Comparison of ENCODE assay signal across 15 cellular contexts in genomic region chr5:127014573-127014972, GRCh38. TPM values are rescaled to one million over a fixed set of nuclear protein-coding genes. Genes with fewer than 3 reads are reported as not detected.
A peak's percentile ranks its signal among the peaks of the same experiment; 100 is the strongest.
DNase-seq lines count a peak whose midpoint lies in the region; ATAC-seq and TF ChIP-seq lines count a peak whose summit lies in the region.
"Had no signal": no experiment of that assay in that cellular context is flagged by ENCODE, and none has a peak within 500 bp of the region (broad histone marks: within the 10 kb centered on the region; RNA-seq: fewer than 3 reads in every experiment).

No MANE protein-coding gene starts in this region.

- H3K4me3 ChIP-seq in thyroid gland (replicated peaks in 1 of 3): no peak overlapping the region
- H3K4me3 ChIP-seq in left ventricle myocardium inferior: no peak overlapping the region
- H3K4me3 ChIP-seq: thoracic aorta had no signal

- H3K27me3 Mint-ChIP-seq in stimulated activated naive B cell treated with anti-CD40 and anti-IgM and Interleukin-4, amounts not matched to agents 10 μg/mL and 1 μg/mL and 100 μg/mL, for 72 hours: no peaks in the 10 kb centered on the region

- intact Hi-C loops in thyroid gland (cut with DNase I) (no loop called here), left ventricle myocardium inferior (cut with micrococcal nuclease) (no loop called here)

- peak overlapping the region; percentile 86 for H3K27ac Mint-ChIP-seq in stimulated activated naive B cell treated with anti-CD40 and anti-IgM and Interleukin-4, amounts not matched to agents 10 μg/mL and 1 μg/mL and 100 μg/mL, for 72 hours

- H3K27ac ChIP-seq in thyroid gland (no peak overlapping the region), left ventricle myocardium inferior (replicated peaks) (no peak overlapping the region)
- H3K27ac ChIP-seq: thoracic aorta had no signal

- TF ChIP-seq CTCF in thyroid gland (IDR thresholded peaks at IDR 0.05) (no peak), left ventricle myocardium inferior (IDR thresholded peaks at IDR 0.05; ENCODE audit: borderline replicate concordance) (no peak)

- DNase-seq in NCI-H2171 treated with DMSO at 0.1 percent for 48 hours (lab: John Stamatoyannopoulos, UW) (peak; percentile 6), NCI-H2171 (lab: John Stamatoyannopoulos, UW) (no peak), NOMO-1 treated with DMSO at 0.1 percent for 48 hours (lab: John Stamatoyannopoulos, UW; ENCODE audit: unreplicated experiment) (peak; percentile 75), ureter (ENCODE audit: low spot score) (no peak), thyroid gland (no peak), left ventricle myocardium inferior (no peak)
- DNase-seq in stimulated activated naive B cell treated with anti-CD40 and anti-IgM and Interleukin-4, amounts not matched to agents 10 μg/mL and 1 μg/mL and 100 μg/mL, for 72 hours: no peak
- DNase-seq: activated naive CD4-positive, alpha-beta T cell treated with anti-CD3 and anti-CD28 coated beads, Interleukin-2, amount 50 U/mL, for 16 hours; DMS53; NCI-H1436; T-helper 2 cell had no signal

- H3K4me1 Mint-ChIP-seq in stimulated activated naive B cell treated with anti-CD40 and anti-IgM and Interleukin-4, amounts not matched to agents 10 μg/mL and 1 μg/mL and 100 μg/mL, for 72 hours: peaks cover 42 to 64% of the 10 kb centered on the region in 2 donors
- H3K4me1 Mint-ChIP-seq: central memory CD8-positive, alpha-beta T cell had no signal

- H3K36me3 ChIP-seq in thyroid gland (no peaks in the 10 kb centered on the region), left ventricle myocardium inferior (no peaks in the 10 kb centered on the region)
- H3K36me3 ChIP-seq: thoracic aorta had no signal

- TF ChIP-seq POLR2A in thyroid gland (IDR thresholded peaks at IDR 0.05): no peak

- H3K4me3 Mint-ChIP-seq in stimulated activated naive B cell treated with anti-CD40 and anti-IgM and Interleukin-4, amounts not matched to agents 10 μg/mL and 1 μg/mL and 100 μg/mL, for 72 hours: peak overlapping the region; percentile 52 to 56
- H3K4me3 Mint-ChIP-seq: central memory CD8-positive, alpha-beta T cell had no signal

- 88 to 93% methylated on average over 1 of the region's 1 CpG for WGBS in thyroid gland, 2 donors

- ATAC-seq in HG03045 (IDR thresholded peaks at IDR 0.05; ENCODE audit: unreplicated experiment): peak; percentile 42
- peak; percentile 52 to 64 for ATAC-seq in stimulated activated naive B cell treated with anti-CD40 and anti-IgM and Interleukin-4, amounts not matched to agents 10 μg/mL and 1 μg/mL and 100 μg/mL, for 72 hours (replicated peaks)

- H3K27me3 ChIP-seq in thyroid gland (no peaks in the 10 kb centered on the region), left ventricle myocardium inferior (ENCODE audit: low read depth) (no peaks in the 10 kb centered on the region)

- H3K4me1 ChIP-seq in thyroid gland (peaks cover 0 to 6% of the 10 kb centered on the region in 2 donors), left ventricle myocardium inferior (peaks cover 48% of the 10 kb centered on the region)

- peaks cover 0 to 3% of the 10 kb centered on the region in 2 donors for H3K9me3 Mint-ChIP-seq in stimulated activated naive B cell treated with anti-CD40 and anti-IgM and Interleukin-4, amounts not matched to agents 10 μg/mL and 1 μg/mL and 100 μg/mL, for 72 hours
- H3K9me3 Mint-ChIP-seq: central memory CD8-positive, alpha-beta T cell had no signal

- H3K36me3 Mint-ChIP-seq in stimulated activated naive B cell treated with anti-CD40 and anti-IgM and Interleukin-4, amounts not matched to agents 10 μg/mL and 1 μg/mL and 100 μg/mL, for 72 hours: peaks cover 9 to 18% of the 10 kb centered on the region in 2 donors

- no peaks in the 10 kb centered on the region for H3K9me3 ChIP-seq in thyroid gland
- no peaks in the 10 kb centered on the region for H3K9me3 ChIP-seq in left ventricle myocardium inferior (replicated peaks)
- H3K9me3 ChIP-seq: thoracic aorta had no signal

RNA-seq across cellular contexts. Expression of gene MARCHF3, which starts 15.8 kb away (rescaled TPM):
- total RNA-seq in ureter: 7.0 TPM
- 10 to 100 TPM in 1 of 4 donors, 1 to 10 TPM in 3; 3.0 to 14.5 (median 4.6) TPM for total RNA-seq in thyroid gland
- total RNA-seq in left ventricle myocardium inferior: 35.7 TPM

RNA-seq across cellular contexts. Expression of gene C5orf63, which starts 58.7 kb away (rescaled TPM):
- 15.5 TPM for total RNA-seq in ureter
- total RNA-seq in thyroid gland: 10 to 100 TPM in 1 of 4 donors, 1 to 10 TPM in 3; 4.3 to 13.7 (median 6.6) TPM
- total RNA-seq in left ventricle myocardium inferior: 10.3 TPM
- total RNA-seq: H4 had no signal

Comparison
In these comparisons a context has a peak if more than half of its experiments do, and no peak if none do; other contexts are left out.
1. DNase-seq: peak in NCI-H2171 treated with DMSO at 0.1 percent for 48 hours (single experiment) and NOMO-1 treated with DMSO at 0.1 percent for 48 hours (single experiment); none in NCI-H2171 (single experiment), stimulated activated naive B cell treated with anti-CD40 and anti-IgM and Interleukin-4, amounts not matched to agents 10 μg/mL and 1 μg/mL and 100 μg/mL, for 72 hours (single experiment), ureter (single experiment), thyroid gland (0 of 2) and left ventricle myocardium inferior (single experiment).